ENCODE assay signal across 1 cellular context in genomic region chr12:22982635-22983034, GRCh38.
TF ChIP-seq lines count a peak whose summit lies in the region.

No MANE protein-coding gene starts in this region.

TF ChIP-seq in GM23338, 12 proteins besides CTCF, POLR2A, EP300 and RAD21 (continued from another document):
- no peak for TF ChIP-seq ZNF462 (CRISPR knock-in tag; IDR thresholded peaks at IDR 0.05)
- TF ChIP-seq JUNB (IDR thresholded peaks at IDR 0.05; ENCODE audit: unreplicated experiment) = no peak
- TF ChIP-seq REST (IDR thresholded peaks at IDR 0.05; ENCODE audit: unreplicated experiment) = no peak
